20 cellular contexts compared by ENCODE assay signal in the genomic region with DNA sequence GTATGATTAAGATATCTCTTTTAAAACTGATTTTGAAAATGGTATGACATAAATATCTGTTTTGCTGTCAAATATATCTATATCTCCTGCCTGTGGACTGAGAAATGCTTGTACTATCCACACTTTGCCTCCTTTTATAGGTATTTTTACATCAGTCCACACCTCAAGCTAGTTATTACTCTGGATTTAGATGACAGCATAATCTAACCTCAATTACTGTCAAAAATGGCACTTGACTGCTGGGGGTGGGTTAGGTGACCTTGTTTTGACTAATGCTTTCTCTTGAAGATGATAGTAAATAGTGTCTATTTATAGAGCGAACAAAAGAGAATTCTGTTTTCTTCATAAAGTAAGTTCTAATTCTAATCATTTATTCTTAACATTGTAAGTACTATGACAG. TPM values are rescaled to one million over a fixed set of nuclear protein-coding genes. Genes with fewer than 3 reads are reported as not detected.
"Had no signal": no experiment of that assay in that cellular context is flagged by ENCODE, and none has a peak within 500 bp of the region (broad histone marks: within the 10 kb centered on the region; RNA-seq: fewer than 3 reads in every experiment).

No MANE protein-coding gene starts in this region.

- H3K4me3 Mint-ChIP-seq: activated B cell treated with CpG ODN at 0.5 μM for 24 hours; activated CD4-positive, alpha-beta memory T cell treated with anti-CD3 and anti-CD28 coated beads for 36 hours; activated naive CD8-positive, alpha-beta T cell; activated T-helper 1 cell treated with anti-CD3 and anti-CD28 coated beads, Interleukin-12 subunit alpha, Interleukin-12 subunit beta, Interleukin-2, Interleukin-4 antibody, amounts not matched to agents 30 ng/mL and 10 ng/mL and 1 ng/mL, durations not matched to agents 14 hours and 24 hours and 36 hours; dendritic cell treated with granulocyte-macrophage colony-stimulating factor and Interleukin-4, amounts not matched to agents 40 ng/mL and 50 ng/mL, for 4 days; immature natural killer cell; stimulated activated effector memory CD8-positive, alpha-beta T cell treated with anti-CD3 and anti-CD28 coated beads, Interleukin-12 subunit alpha, Interleukin-12 subunit beta, amount 100 ng/mL, for 72 hours had no signal

- ATAC-seq: gastroesophageal sphincter; heart right ventricle; left ventricle myocardium superior; sciatic nerve; stimulated activated effector memory CD8-positive, alpha-beta T cell treated with anti-CD3 and anti-CD28 coated beads, Interleukin-12 subunit alpha, Interleukin-12 subunit beta, amount 100 ng/mL, for 72 hours had no signal

- H3K9me3 ChIP-seq: esophagus muscularis mucosa, gastroesophageal sphincter, heart right ventricle, ovary had no signal

- H3K36me3 ChIP-seq: esophagus muscularis mucosa, gastroesophageal sphincter, heart right ventricle, ovary had no signal

- H3K27ac Mint-ChIP-seq: activated B cell treated with CpG ODN at 0.5 μM for 24 hours; activated CD4-positive, alpha-beta memory T cell treated with anti-CD3 and anti-CD28 coated beads for 36 hours; activated naive CD8-positive, alpha-beta T cell; activated T-helper 1 cell treated with anti-CD3 and anti-CD28 coated beads, Interleukin-12 subunit alpha, Interleukin-12 subunit beta, Interleukin-2, Interleukin-4 antibody, amounts not matched to agents 30 ng/mL and 10 ng/mL and 1 ng/mL, durations not matched to agents 14 hours and 24 hours and 36 hours; dendritic cell treated with granulocyte-macrophage colony-stimulating factor and Interleukin-4, amounts not matched to agents 40 ng/mL and 50 ng/mL, for 4 days; immature natural killer cell; stimulated activated effector memory CD8-positive, alpha-beta T cell treated with anti-CD3 and anti-CD28 coated beads, Interleukin-12 subunit alpha, Interleukin-12 subunit beta, amount 100 ng/mL, for 72 hours had no signal

- H3K9me3 Mint-ChIP-seq: activated B cell treated with CpG ODN at 0.5 μM for 24 hours; activated CD4-positive, alpha-beta memory T cell treated with anti-CD3 and anti-CD28 coated beads for 36 hours; activated T-helper 1 cell treated with anti-CD3 and anti-CD28 coated beads, Interleukin-12 subunit alpha, Interleukin-12 subunit beta, Interleukin-2, Interleukin-4 antibody, amounts not matched to agents 30 ng/mL and 10 ng/mL and 1 ng/mL, durations not matched to agents 14 hours and 24 hours and 36 hours; dendritic cell treated with granulocyte-macrophage colony-stimulating factor and Interleukin-4, amounts not matched to agents 40 ng/mL and 50 ng/mL, for 4 days; stimulated activated effector memory CD8-positive, alpha-beta T cell treated with anti-CD3 and anti-CD28 coated beads, Interleukin-12 subunit alpha, Interleukin-12 subunit beta, amount 100 ng/mL, for 72 hours had no signal

- H3K36me3 Mint-ChIP-seq: activated CD4-positive, alpha-beta memory T cell treated with anti-CD3 and anti-CD28 coated beads for 36 hours; activated naive CD8-positive, alpha-beta T cell; stimulated activated effector memory CD8-positive, alpha-beta T cell treated with anti-CD3 and anti-CD28 coated beads, Interleukin-12 subunit alpha, Interleukin-12 subunit beta, amount 100 ng/mL, for 72 hours had no signal

- H3K4me3 ChIP-seq: esophagus muscularis mucosa, gastroesophageal sphincter, ovary, smooth muscle cell had no signal

- H3K27ac ChIP-seq: esophagus muscularis mucosa, gastroesophageal sphincter, ovary had no signal

- DNase-seq: activated B cell treated with CpG ODN at 0.5 μM for 24 hours; activated CD4-positive, alpha-beta memory T cell treated with anti-CD3 and anti-CD28 coated beads for 36 hours; activated CD4-positive, alpha-beta T cell treated with anti-CD3 and anti-CD28 coated beads for 4 hours; activated gamma-delta T cell treated with Interleukin-2 at 50 U/mL for 16 hours; activated T-cell treated with anti-CD3 and anti-CD28 coated beads for 4 hours; effector CD8-positive, alpha-beta T cell; heart right ventricle; immature natural killer cell; kidney glomerular epithelial cell; left ventricle myocardium superior; ovary; stimulated activated CD4-positive, alpha-beta T cell treated with anti-CD3 and anti-CD28 coated beads, Interleukin-4, amount 100 ng/mL, for 1 hour had no signal

- H3K4me1 Mint-ChIP-seq: activated B cell treated with CpG ODN at 0.5 μM for 24 hours; immature natural killer cell; stimulated activated effector memory CD8-positive, alpha-beta T cell treated with anti-CD3 and anti-CD28 coated beads, Interleukin-12 subunit alpha, Interleukin-12 subunit beta, amount 100 ng/mL, for 72 hours had no signal

- H3K27me3 ChIP-seq: esophagus muscularis mucosa, gastroesophageal sphincter, heart right ventricle, ovary had no signal

RNA-seq across cellular contexts. Expression of a gene that starts 9.1 kb away (rescaled TPM):
- total RNA-seq: activated B cell treated with CpG ODN at 0.5 μM for 24 hours; activated CD4-positive, alpha-beta memory T cell treated with anti-CD3 and anti-CD28 coated beads for 36 hours; activated T-helper 1 cell treated with anti-CD3 and anti-CD28 coated beads, Interleukin-12 subunit alpha, Interleukin-12 subunit beta, Interleukin-2, Interleukin-4 antibody, amounts not matched to agents 30 ng/mL and 10 ng/mL and 1 ng/mL, durations not matched to agents 14 hours and 24 hours and 36 hours had no signal
- polyA plus RNA-seq: immature natural killer cell had no signal
